23 cellular contexts compared by ENCODE assay signal in genomic region chr17:67336859-67337258, GRCh38. TPM values are rescaled to one million over a fixed set of nuclear protein-coding genes. Genes with fewer than 3 reads are reported as not detected.
A peak's percentile ranks its signal among the peaks of the same experiment; 100 is the strongest.
DNase-seq lines count a peak whose midpoint lies in the region; ATAC-seq and TF ChIP-seq lines count a peak whose summit lies in the region.
"Had no signal": no experiment of that assay in that cellular context is flagged by ENCODE, and none has a peak within 500 bp of the region (broad histone marks: within the 10 kb centered on the region; RNA-seq: fewer than 3 reads in every experiment).

No MANE protein-coding gene starts in this region.

- no peak overlapping the region for H2AK5ac ChIP-seq in H9 (ENCODE audit: insufficient read length, low read length)

- H3K4me2 ChIP-seq in DND-41 (ENCODE audit: insufficient read depth, low read length), result no peak overlapping the region
- H3K4me2 ChIP-seq in H9 (ENCODE audit: insufficient read depth, insufficient read length, low read length), result no peak overlapping the region
- H3K4me2 ChIP-seq: GM23338 had no signal

- no peak overlapping the region for H3K9ac ChIP-seq in DND-41 (ENCODE audit: low read depth, low read length)
- no peak overlapping the region for H3K9ac ChIP-seq in H9 (ENCODE audit: extremely low read depth, insufficient read length, low read length)

- DNase-seq in DND-41, result no peak
- peak; percentile 26 for DNase-seq in H9
- no peak for DNase-seq in WTC11 (ENCODE audit: low spot score)
- DNase-seq in memory B cell (ENCODE audit: low spot score in 2 of 2), result no peak
- DNase-seq in SJCRH30, result no peak
- no peak for DNase-seq in stimulated activated naive CD4-positive, alpha-beta T cell (lab: John Stamatoyannopoulos, UW)
- DNase-seq in GDM1 (lab: John Stamatoyannopoulos, UW), result no peak
- DNase-seq: BE2C, DMS153, HCEC 1CT, NCI-H1092 treated with DMSO at 0.1 percent for 48 hours, NCI-H1436 treated with DMSO at 0.1 percent for 48 hours, NCI-H187 treated with DMSO at 0.1 percent for 48 hours, NCI-H2171 treated with DMSO at 0.1 percent for 48 hours, NCI-H524, NCI-H748 treated with DMSO at 0.1 percent for 48 hours, SHP77, SW 1271 had no signal

- no peak overlapping the region for H3K14ac ChIP-seq in H9 (ENCODE audit: insufficient read depth, low read length)

- TF ChIP-seq CTCF in DND-41 (IDR thresholded peaks at IDR 0.05; ENCODE audit: borderline replicate concordance, extremely low read depth, low read length, poor library complexity, severe bottlenecking) (no peak), H9 (conservative IDR thresholded peaks at IDR 0.05) (no peak), WTC11 (IDR thresholded peaks at IDR 0.05) (no peak)

- H3K27me3 Mint-ChIP-seq in H9 (ENCODE audit: low read depth), result no peaks in the 10 kb centered on the region
- H3K27me3 Mint-ChIP-seq in WTC11 (ENCODE audit: low read depth), result no peaks in the 10 kb centered on the region
- H3K27me3 Mint-ChIP-seq in memory B cell, result no peaks in the 10 kb centered on the region
- H3K27me3 Mint-ChIP-seq: IgD-negative memory B cell had no signal

- H3K23me2 ChIP-seq in H9 (ENCODE audit: insufficient read length, low read depth, low read length, poor library complexity, severe bottlenecking), result no peaks in the 10 kb centered on the region

- H2BK120ac ChIP-seq in H9 (ENCODE audit: low read depth, low read length, poor library complexity, severe bottlenecking), result no peak overlapping the region

- H3K36me3 Mint-ChIP-seq in H9 (ENCODE audit: insufficient read depth in 1 of 3, low read depth in 3 of 3) (peaks cover 22 to 30% (median 27%) of the 10 kb centered on the region in 3 experiments; a peak in 6 of 7 replicates), WTC11 (peaks cover 21% of the 10 kb centered on the region), memory B cell (peaks cover 19% of the 10 kb centered on the region)

- H3K18ac ChIP-seq in H9 (ENCODE audit: insufficient read length, low read depth, low read length), result no peak overlapping the region

- H3K27me3 ChIP-seq in DND-41 (ENCODE audit: insufficient read depth, low read length, poor library complexity) (no peaks in the 10 kb centered on the region), H9 (ENCODE audit: insufficient read depth, low read length) (no peaks in the 10 kb centered on the region), SJCRH30 (no peaks in the 10 kb centered on the region)
- H3K27me3 ChIP-seq: BE2C had no signal

- H3K23ac ChIP-seq in H9 (ENCODE audit: insufficient read length, low read depth, low read length), result no peak overlapping the region

- no peak overlapping the region for H2BK15ac ChIP-seq in H9 (ENCODE audit: low read depth, low read length)

- H2AFZ ChIP-seq in DND-41 (ENCODE audit: low read depth, low read length) (no peak overlapping the region), H9 (ENCODE audit: low read length) (no peak overlapping the region)
- H2AFZ ChIP-seq: GM23338 had no signal

- H4K20me1 ChIP-seq in DND-41 (ENCODE audit: insufficient read depth, low read length) (no peaks in the 10 kb centered on the region), H9 (ENCODE audit: control insufficient read depth, insufficient read depth, insufficient read length) (no peaks in the 10 kb centered on the region)

- no peak overlapping the region for H3K4me3 Mint-ChIP-seq in H9
- no peak overlapping the region for H3K4me3 Mint-ChIP-seq in WTC11
- H3K4me3 Mint-ChIP-seq in memory B cell, result no peak overlapping the region
- H3K4me3 Mint-ChIP-seq: CD14-positive monocyte; GM23338; IgD-negative memory B cell; T-helper 1 cell treated with Interleukin-12 subunit alpha and Interleukin-12 subunit beta and Interleukin-4 antibody, amounts not matched to agents 30 μg/mL and 1 μg/mL, for 36 hours had no signal

- no peak overlapping the region for H4K8ac ChIP-seq in H9 (replicated peaks; ENCODE audit: insufficient read length, low read depth, low read length)

- no peak overlapping the region for H2BK20ac ChIP-seq in H9 (ENCODE audit: low read depth, low read length, poor library complexity, severe bottlenecking)

- no peak overlapping the region for H3T11ph ChIP-seq in H9 (ENCODE audit: low read length)

- H3K79me1 ChIP-seq in H9 (ENCODE audit: insufficient read depth, low read depth, low read length, poor library complexity, severe bottlenecking), result no peaks in the 10 kb centered on the region

- H3K4me3 ChIP-seq in DND-41 (ENCODE audit: low read depth in 1 of 2, low read length in 2 of 2), result no peak overlapping the region
- no peak overlapping the region for H3K4me3 ChIP-seq in SJCRH30
- H3K4me3 ChIP-seq: GM23338 had no signal

- H3K27ac ChIP-seq in DND-41 (ENCODE audit: low read length) (no peak overlapping the region), H9 (ENCODE audit: insufficient read length, low read depth, low read length) (no peak overlapping the region), SJCRH30 (no peak overlapping the region)
- H3K27ac ChIP-seq: RWPE1 had no signal

- H3K27ac Mint-ChIP-seq in H9 (peak overlapping the region in 1 of 3 experiments; percentile 31; a peak in 1 of 7 replicates), WTC11 (peak overlapping the region; percentile 66; the same call in 1 of the 2 replicates), memory B cell (peak overlapping the region; percentile 45)
- H3K27ac Mint-ChIP-seq: GM23338; IgD-negative memory B cell; T-helper 1 cell treated with Interleukin-12 subunit alpha and Interleukin-12 subunit beta and Interleukin-4 antibody, amounts not matched to agents 30 μg/mL and 1 μg/mL, for 36 hours had no signal

- no peak overlapping the region for H3K56ac ChIP-seq in H9 (ENCODE audit: insufficient read length, low read depth, low read length)

- H3K79me2 ChIP-seq in DND-41 (ENCODE audit: insufficient read depth, low read length), result no peaks in the 10 kb centered on the region
- no peaks in the 10 kb centered on the region for H3K79me2 ChIP-seq in H9 (ENCODE audit: insufficient read depth, low read length)

- no peak overlapping the region for H4K5ac ChIP-seq in H9 (ENCODE audit: insufficient read length, low read depth, low read length)

- H3K4me1 ChIP-seq in DND-41 (ENCODE audit: insufficient read depth, low read length), result no peaks in the 10 kb centered on the region
- no peaks in the 10 kb centered on the region; the same call in 1 of the 2 replicates for H3K4me1 ChIP-seq in H9 (ENCODE audit: insufficient read depth, low read length)
- peaks cover 15% of the 10 kb centered on the region for H3K4me1 ChIP-seq in SJCRH30

- no peak overlapping the region for H4K91ac ChIP-seq in H9 (ENCODE audit: insufficient read length, low read depth, low read length)

- H3K9me3 Mint-ChIP-seq in H9, result no peaks in the 10 kb centered on the region; a peak in 1 of 5 replicates
- peaks cover 4% of the 10 kb centered on the region; the same call in 1 of the 2 replicates for H3K9me3 Mint-ChIP-seq in WTC11
- no peaks in the 10 kb centered on the region for H3K9me3 Mint-ChIP-seq in memory B cell
- H3K9me3 Mint-ChIP-seq: GM23338; T-helper 1 cell treated with Interleukin-12 subunit alpha and Interleukin-12 subunit beta and Interleukin-4 antibody, amounts not matched to agents 30 μg/mL and 1 μg/mL, for 36 hours had no signal

- no peak overlapping the region for H3K4ac ChIP-seq in H9 (ENCODE audit: low read depth, low read length)

- peaks cover 3 to 5% of the 10 kb centered on the region in 2 experiments; a peak in 3 of 4 replicates for H3K4me1 Mint-ChIP-seq in H9
- H3K4me1 Mint-ChIP-seq in WTC11, result peaks cover 5% of the 10 kb centered on the region; the same call in 1 of the 2 replicates
- H3K4me1 Mint-ChIP-seq in memory B cell, result no peaks in the 10 kb centered on the region
- H3K4me1 Mint-ChIP-seq: CD14-positive monocyte, GM23338 had no signal

- H2BK12ac ChIP-seq in H9 (ENCODE audit: insufficient read length, low read depth, low read length), result no peak overlapping the region

- POLR2A ChIA-PET in WTC11 (lab: Charles Lee), result interaction anchor here (0.7 kb wide), 1 partner anchor 1000 kb away, joined by 3 read pairs; no protein-coding TSS in a partner anchor

- H3K9me3 ChIP-seq in DND-41 (ENCODE audit: insufficient read depth, low read length, severe bottlenecking) (no peaks in the 10 kb centered on the region), H9 (ENCODE audit: control insufficient read depth, low read depth, low read length) (no peaks in the 10 kb centered on the region), SJCRH30 (replicated peaks) (peaks cover 3% of the 10 kb centered on the region; the same call in 1 of the 2 replicates)
- H3K9me3 ChIP-seq: BE2C had no signal

- no peak overlapping the region for H2BK5ac ChIP-seq in H9 (ENCODE audit: insufficient read length, low read length)

- peaks cover 22% of the 10 kb centered on the region for H3K36me3 ChIP-seq in DND-41 (ENCODE audit: insufficient read depth, low read length)
- peaks cover 31% of the 10 kb centered on the region for H3K36me3 ChIP-seq in SJCRH30

- CTCF ChIA-PET in WTC11 (lab: Charles Lee), result interaction anchor here (1.3 kb wide), 1 partner anchor 23 kb away, joined by 3 read pairs; no protein-coding TSS in a partner anchor

- ATAC-seq in DND-41 (ENCODE audit: insufficient read depth, low read depth) (peak; percentile 48; the same call in 1 of the 3 replicates), WTC11 (no peak), memory B cell (ENCODE audit: low read depth) (no peak)
- ATAC-seq: GM23338 had no signal

- no CpG with 5 or more reads among the region's 12 CpGs for WGBS in H9 (ENCODE audit: extremely low coverage, insufficient read length, low lambda C conversion rate)

TF ChIP-seq in WTC11, 78 proteins besides CTCF, POLR2A, EP300 and RAD21:
- TF ChIP-seq KAT7 (CRISPR knock-in tag; IDR thresholded peaks at IDR 0.05; ENCODE audit: borderline replicate concordance) (no peak), ESRRA (CRISPR knock-in tag; IDR thresholded peaks at IDR 0.05; ENCODE audit: borderline replicate concordance) (no peak), IRF2 (CRISPR knock-in tag; IDR thresholded peaks at IDR 0.05; ENCODE audit: borderline replicate concordance, low read depth) (no peak), NR2C2 (CRISPR knock-in tag; IDR thresholded peaks at IDR 0.05) (no peak), GRHL2 (CRISPR knock-in tag; IDR thresholded peaks at IDR 0.05; ENCODE audit: insufficient replicate concordance, severe bottlenecking) (no peak), ATF1 (CRISPR knock-in tag; IDR thresholded peaks at IDR 0.05) (no peak), PRRX2 (CRISPR knock-in tag; IDR thresholded peaks at IDR 0.05) (no peak), ZNF219 (CRISPR knock-in tag; IDR thresholded peaks at IDR 0.05; ENCODE audit: borderline replicate concordance) (no peak), ETV6 (CRISPR knock-in tag; IDR thresholded peaks at IDR 0.05) (no peak)

RNA-seq across cellular contexts. Expression of gene PSMD12, which starts 29.5 kb away (rescaled TPM):
- 90.5 and 92.9 TPM in 2 replicates for total RNA-seq in H9 (2021)
- 58.9 to 66.9 TPM (median 59.0 TPM) in 3 replicates for total RNA-seq in WTC11 (2021)
- 49.6 and 69.7 TPM in 2 replicates for total RNA-seq in SJCRH30 (2014; rRNA removed; shearing (Covaris generic))

RNA-seq across cellular contexts. Expression of gene PITPNC1, which starts 40.2 kb away (rescaled TPM):
- total RNA-seq in H9 (2021), result 37.5 and 39.1 TPM in 2 replicates
- total RNA-seq in WTC11 (2021), result 36.9 to 42.0 TPM (median 39.8 TPM) in 3 replicates
- total RNA-seq in SJCRH30 (2014; rRNA removed; shearing (Covaris generic)), result 2.9 and 3.5 TPM in 2 replicates
